In genomic region chr2:4295680-4296079, GRCh38 we compare ENCODE assay signal across 26 cellular contexts.
"Had no signal": no experiment of that assay in that cellular context is flagged by ENCODE, and none has a peak within 500 bp of the region (broad histone marks: within the 10 kb centered on the region; RNA-seq: fewer than 3 reads in every experiment).

No MANE protein-coding gene starts in this region.

- H3K9me3 ChIP-seq: testis, thoracic aorta, thyroid gland, tibial artery, tibial nerve, upper lobe of left lung, upper lobe of right lung, uterus, vagina had no signal

- DNase-seq: stimulated activated CD4-positive, alpha-beta T cell treated with anti-CD3 and anti-CD28 coated beads, Interleukin-2, amount 100 ng/mL, for 48 hours; stimulated activated CD4-positive, alpha-beta T cell treated with anti-CD3 and anti-CD28 coated beads, Interleukin-4, amount 100 ng/mL, for 1 hour; stimulated activated CD4-positive, alpha-beta T cell treated with anti-CD3 and anti-CD28 coated beads, Interleukin-4, amount 100 ng/mL, for 24 hours; stimulated activated CD4-positive, alpha-beta T cell treated with anti-CD3 and anti-CD28 coated beads, Interleukin-4, amount 100 ng/mL, for 4 hours; stimulated activated CD8-positive, alpha-beta memory T cell treated with anti-CD3 and anti-CD28 coated beads, Interleukin-4, amount 100 ng/mL, for 48 hours; stimulated activated naive B cell treated with anti-CD40 and anti-IgM and Interleukin-4, amounts not matched to agents 10 μg/mL and 1 μg/mL and 100 μg/mL, for 72 hours; stimulated activated naive CD4-positive, alpha-beta T cell; stimulated activated naive CD4-positive, alpha-beta T cell treated with Interleukin-2 at 50 U/mL for 16 hours; stimulated activated naive CD8-positive, alpha-beta T cell treated with anti-CD3 and anti-CD28 coated beads, Interleukin-15, amount 100 ng/mL, for 72 hours; stimulated activated naive CD8-positive, alpha-beta T cell treated with anti-CD3 and anti-CD28 coated beads, Interleukin-15, Interleukin-2, amounts not matched to agents 100 U/mL and 50 U/mL, for 24 hours; stomach; substantia nigra; testis; thyroid gland; tibial artery; transverse colon; trophoblast cell; upper lobe of left lung; upper lobe of right lung; uterus had no signal

- H3K27ac ChIP-seq: stomach, suprapubic skin, testis, thoracic aorta, thyroid gland, tibial artery, tibial nerve, transverse colon, upper lobe of left lung, upper lobe of right lung, uterus, vagina had no signal

- H3K27me3 ChIP-seq: stomach, suprapubic skin, testis, thyroid gland, tibial artery, tibial nerve, transverse colon, upper lobe of left lung, upper lobe of right lung, uterus, vagina had no signal

- ATAC-seq: stimulated activated effector memory CD8-positive, alpha-beta T cell treated with anti-CD3 and anti-CD28 coated beads, Interleukin-12 subunit alpha, Interleukin-12 subunit beta, amount 100 ng/mL, for 72 hours; stimulated activated memory B cell treated with anti-CD40 and anti-IgM and Interleukin-4, amounts not matched to agents 10 μg/mL and 1 μg/mL and 100 μg/mL, for 72 hours; stimulated activated naive B cell treated with anti-CD40 and anti-IgM and Interleukin-4, amounts not matched to agents 10 μg/mL and 1 μg/mL and 100 μg/mL, for 72 hours; stimulated activated naive CD8-positive, alpha-beta T cell treated with anti-CD3 and anti-CD28 coated beads, Interleukin-15, amount 100 ng/mL, for 72 hours; stimulated activated naive CD8-positive, alpha-beta T cell treated with anti-CD3 and anti-CD28 coated beads, Interleukin-15, Interleukin-2, amounts not matched to agents 100 U/mL and 50 U/mL, for 24 hours; upper lobe of right lung had no signal

- H3K36me3 ChIP-seq: stomach, suprapubic skin, thoracic aorta, thyroid gland, tibial artery, tibial nerve, transverse colon, upper lobe of left lung, upper lobe of right lung, uterus, vagina had no signal

- H3K4me3 ChIP-seq: stomach, suprapubic skin, testis, thoracic aorta, thyroid gland, tibial artery, tibial nerve, transverse colon, upper lobe of left lung, upper lobe of right lung, uterus, vagina had no signal

- H3K4me1 ChIP-seq: stomach, suprapubic skin, testis, thyroid gland, tibial artery, tibial nerve, transverse colon, upper lobe of left lung, upper lobe of right lung, uterus, vagina had no signal
